2 cellular contexts compared by ENCODE assay signal in the genomic region with DNA sequence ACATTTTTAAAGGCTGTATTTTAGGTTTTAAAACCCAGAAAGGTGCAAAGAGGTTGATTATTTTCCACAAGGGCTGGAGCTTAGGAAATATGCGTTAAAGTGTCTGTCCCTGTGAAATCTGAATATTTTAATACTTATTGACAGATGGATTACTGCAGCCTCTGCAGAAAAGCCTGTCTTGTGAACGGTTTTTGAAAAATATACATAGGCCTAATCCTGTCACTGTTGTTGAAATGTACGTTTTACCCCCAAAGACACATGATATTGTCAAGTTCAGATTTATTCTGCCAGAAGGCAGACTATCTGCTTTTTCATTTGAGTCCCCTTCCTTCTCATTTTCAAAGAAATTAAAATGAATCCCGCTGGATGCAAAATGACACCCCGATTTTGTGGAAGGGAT.
TF ChIP-seq lines count a peak whose summit lies in the region.

No MANE protein-coding gene starts in this region.

TF ChIP-seq in SK-N-SH, 30 proteins besides CTCF, POLR2A, EP300 and RAD21 (continued from another document):
- TF ChIP-seq NFIC (IDR thresholded peaks at IDR 0.05; ENCODE audit: borderline replicate concordance) (no peak), SIN3A (IDR thresholded peaks at IDR 0.05; ENCODE audit: borderline replicate concordance, low read depth, low read length) (no peak), POLR2AphosphoS5 (IDR thresholded peaks at IDR 0.05; ENCODE audit: low read depth, low read length) (no peak), RXRA (IDR thresholded peaks at IDR 0.05; ENCODE audit: borderline replicate concordance, low read depth) (no peak), CHD2 (IDR thresholded peaks at IDR 0.05; ENCODE audit: low read length, partially characterized antibody) (no peak), YY1 (IDR thresholded peaks at IDR 0.05; ENCODE audit: low read depth) (no peak), ELF1 (IDR thresholded peaks at IDR 0.05) (no peak), RFX5 (IDR thresholded peaks at IDR 0.05; ENCODE audit: low read length) (no peak), GATA2 (CRISPR knock-in tag; IDR thresholded peaks at IDR 0.05) (no peak)
- TF ChIP-seq, protein P1, sequence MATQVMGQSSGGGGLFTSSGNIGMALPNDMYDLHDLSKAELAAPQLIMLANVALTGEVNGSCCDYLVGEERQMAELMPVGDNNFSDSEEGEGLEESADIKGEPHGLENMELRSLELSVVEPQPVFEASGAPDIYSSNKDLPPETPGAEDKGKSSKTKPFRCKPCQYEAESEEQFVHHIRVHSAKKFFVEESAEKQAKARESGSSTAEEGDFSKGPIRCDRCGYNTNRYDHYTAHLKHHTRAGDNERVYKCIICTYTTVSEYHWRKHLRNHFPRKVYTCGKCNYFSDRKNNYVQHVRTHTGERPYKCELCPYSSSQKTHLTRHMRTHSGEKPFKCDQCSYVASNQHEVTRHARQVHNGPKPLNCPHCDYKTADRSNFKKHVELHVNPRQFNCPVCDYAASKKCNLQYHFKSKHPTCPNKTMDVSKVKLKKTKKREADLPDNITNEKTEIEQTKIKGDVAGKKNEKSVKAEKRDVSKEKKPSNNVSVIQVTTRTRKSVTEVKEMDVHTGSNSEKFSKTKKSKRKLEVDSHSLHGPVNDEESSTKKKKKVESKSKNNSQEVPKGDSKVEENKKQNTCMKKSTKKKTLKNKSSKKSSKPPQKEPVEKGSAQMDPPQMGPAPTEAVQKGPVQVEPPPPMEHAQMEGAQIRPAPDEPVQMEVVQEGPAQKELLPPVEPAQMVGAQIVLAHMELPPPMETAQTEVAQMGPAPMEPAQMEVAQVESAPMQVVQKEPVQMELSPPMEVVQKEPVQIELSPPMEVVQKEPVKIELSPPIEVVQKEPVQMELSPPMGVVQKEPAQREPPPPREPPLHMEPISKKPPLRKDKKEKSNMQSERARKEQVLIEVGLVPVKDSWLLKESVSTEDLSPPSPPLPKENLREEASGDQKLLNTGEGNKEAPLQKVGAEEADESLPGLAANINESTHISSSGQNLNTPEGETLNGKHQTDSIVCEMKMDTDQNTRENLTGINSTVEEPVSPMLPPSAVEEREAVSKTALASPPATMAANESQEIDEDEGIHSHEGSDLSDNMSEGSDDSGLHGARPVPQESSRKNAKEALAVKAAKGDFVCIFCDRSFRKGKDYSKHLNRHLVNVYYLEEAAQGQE (IDR thresholded peaks at IDR 0.05; ENCODE audit: low read depth, low read length) = no peak
- TF ChIP-seq, protein P2, sequence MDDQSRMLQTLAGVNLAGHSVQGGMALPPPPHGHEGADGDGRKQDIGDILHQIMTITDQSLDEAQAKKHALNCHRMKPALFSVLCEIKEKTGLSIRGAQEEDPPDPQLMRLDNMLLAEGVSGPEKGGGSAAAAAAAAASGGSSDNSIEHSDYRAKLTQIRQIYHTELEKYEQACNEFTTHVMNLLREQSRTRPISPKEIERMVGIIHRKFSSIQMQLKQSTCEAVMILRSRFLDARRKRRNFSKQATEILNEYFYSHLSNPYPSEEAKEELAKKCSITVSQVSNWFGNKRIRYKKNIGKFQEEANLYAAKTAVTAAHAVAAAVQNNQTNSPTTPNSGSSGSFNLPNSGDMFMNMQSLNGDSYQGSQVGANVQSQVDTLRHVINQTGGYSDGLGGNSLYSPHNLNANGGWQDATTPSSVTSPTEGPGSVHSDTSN (IDR thresholded peaks at IDR 0.05) = no peak

TF ChIP-seq in SK-N-SH treated with all-trans-retinoic acid at 6 μM for 48 hours, 23 proteins besides CTCF, POLR2A, EP300 and RAD21:
- no peak for TF ChIP-seq CSDC2 (CRISPR knock-in tag; IDR thresholded peaks at IDR 0.05)
- TF ChIP-seq ISL1 (CRISPR knock-in tag; IDR thresholded peaks at IDR 0.05) = no peak
- no peak for TF ChIP-seq ESRRG (CRISPR knock-in tag; IDR thresholded peaks at IDR 0.05)
- no peak for TF ChIP-seq POU6F1 (CRISPR knock-in tag; IDR thresholded peaks at IDR 0.05; ENCODE audit: borderline replicate concordance, low read depth)
- TF ChIP-seq TCF4 (CRISPR knock-in tag; IDR thresholded peaks at IDR 0.05; ENCODE audit: borderline replicate concordance) = no peak
- TF ChIP-seq, protein P3, sequence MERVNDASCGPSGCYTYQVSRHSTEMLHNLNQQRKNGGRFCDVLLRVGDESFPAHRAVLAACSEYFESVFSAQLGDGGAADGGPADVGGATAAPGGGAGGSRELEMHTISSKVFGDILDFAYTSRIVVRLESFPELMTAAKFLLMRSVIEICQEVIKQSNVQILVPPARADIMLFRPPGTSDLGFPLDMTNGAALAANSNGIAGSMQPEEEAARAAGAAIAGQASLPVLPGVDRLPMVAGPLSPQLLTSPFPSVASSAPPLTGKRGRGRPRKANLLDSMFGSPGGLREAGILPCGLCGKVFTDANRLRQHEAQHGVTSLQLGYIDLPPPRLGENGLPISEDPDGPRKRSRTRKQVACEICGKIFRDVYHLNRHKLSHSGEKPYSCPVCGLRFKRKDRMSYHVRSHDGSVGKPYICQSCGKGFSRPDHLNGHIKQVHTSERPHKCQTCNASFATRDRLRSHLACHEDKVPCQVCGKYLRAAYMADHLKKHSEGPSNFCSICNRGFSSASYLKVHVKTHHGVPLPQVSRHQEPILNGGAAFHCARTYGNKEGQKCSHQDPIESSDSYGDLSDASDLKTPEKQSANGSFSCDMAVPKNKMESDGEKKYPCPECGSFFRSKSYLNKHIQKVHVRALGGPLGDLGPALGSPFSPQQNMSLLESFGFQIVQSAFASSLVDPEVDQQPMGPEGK (CRISPR knock-in tag; IDR thresholded peaks at IDR 0.05; ENCODE audit: borderline replicate concordance) = no peak
- TF ChIP-seq BACH2 (CRISPR knock-in tag; IDR thresholded peaks at IDR 0.05; ENCODE audit: borderline replicate concordance) = no peak
- no peak for TF ChIP-seq ZNF565 (CRISPR knock-in tag; conservative IDR thresholded peaks at IDR 0.05; ENCODE audit: low read depth)
